ENCODE assay signal across 21 cellular contexts in genomic region chr4:110737931-110738330, GRCh38.
"Had no signal": no experiment of that assay in that cellular context is flagged by ENCODE, and none has a peak within 500 bp of the region (broad histone marks: within the 10 kb centered on the region; RNA-seq: fewer than 3 reads in every experiment).

No MANE protein-coding gene starts in this region.

- H3K27ac ChIP-seq: HL-60, SJSA1, SK-N-MC had no signal

- H3K4me3 ChIP-seq: SJSA1, SK-N-MC had no signal

- DNase-seq: IMR-90, Karpas-422, KG1, MM.1S, NCI-H1092 treated with DMSO at 0.1 percent for 48 hours, NCI-H1436, NCI-H187, NCI-H2029, NCI-H2081 treated with DMSO at 0.1 percent for 48 hours, NCI-H2171, NCI-H446, NCI-H510A, NCI-H524 treated with DMSO at 0.1 percent for 48 hours, NCI-H69, NCI-H774, Right ventricle myocardium superior, RPMI8226, SIG-M5 had no signal

- H3K27me3 ChIP-seq: SJSA1 had no signal

- H3K36me3 ChIP-seq: SJSA1 had no signal
